Comparison of ENCODE assay signal across 8 cellular contexts in the genomic region with DNA sequence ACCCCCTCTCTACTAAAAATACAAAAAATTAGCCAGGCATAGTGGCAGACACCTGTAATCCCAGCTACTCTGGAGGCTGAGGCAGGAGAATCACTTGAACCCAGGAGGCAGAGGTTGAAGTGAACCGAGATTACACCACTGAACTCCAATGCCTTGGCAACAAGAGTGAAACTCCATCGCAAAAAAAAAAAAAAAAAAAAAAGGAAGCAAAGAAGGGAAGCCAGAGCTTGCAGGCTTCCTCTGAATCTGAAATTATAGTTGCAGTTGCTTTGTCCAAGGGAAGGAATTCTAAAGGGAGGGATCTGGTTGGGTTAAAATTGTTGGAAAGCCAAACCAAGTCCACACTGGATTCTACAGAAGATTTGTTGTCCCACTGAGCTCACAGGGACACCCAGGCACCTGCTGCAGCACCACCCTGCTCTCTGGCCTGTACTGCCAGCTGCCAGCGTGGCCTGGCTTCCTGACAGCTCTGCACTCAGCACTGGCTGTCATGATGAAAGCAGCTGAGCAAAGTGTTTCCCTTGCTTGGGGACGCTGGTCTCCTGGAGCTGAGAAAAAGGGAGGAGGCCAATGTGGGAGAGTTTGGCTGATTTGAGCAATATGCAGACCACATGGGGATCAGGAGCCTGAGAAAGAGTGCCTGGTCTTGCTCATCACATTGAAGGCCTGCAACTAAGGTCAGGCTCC.
DNase-seq lines count a peak whose midpoint lies in the region; ATAC-seq and TF ChIP-seq lines count a peak whose summit lies in the region.

No MANE protein-coding gene starts in this region.

- H3K27ac Mint-ChIP-seq in stimulated activated naive B cell treated with anti-CD40 and anti-IgM and Interleukin-4, amounts not matched to agents 10 μg/mL and 1 μg/mL and 100 μg/mL, for 72 hours: no peak overlapping the region

- DNase-seq in NCI-H2196 (lab: John Stamatoyannopoulos, UW; ENCODE audit: unreplicated experiment) (peak; percentile 92), cardiac septum (ENCODE audit: low spot score) (peak; percentile 84), GM19240 (ENCODE audit: insufficient read length, low spot score) (no peak), HEK293T (ENCODE audit: extremely low spot score) (no peak), omental fat pad (ENCODE audit: low spot score) (no peak)
- no peak for DNase-seq in stimulated activated naive B cell treated with anti-CD40 and anti-IgM and Interleukin-4, amounts not matched to agents 10 μg/mL and 1 μg/mL and 100 μg/mL, for 72 hours
- DNase-seq in stimulated activated CD4-positive, alpha-beta T cell treated with anti-CD3 and anti-CD28 coated beads, Interleukin-2, amount 100 ng/mL, for 24 hours: no peak

- no peak overlapping the region for H3K4me3 Mint-ChIP-seq in stimulated activated naive B cell treated with anti-CD40 and anti-IgM and Interleukin-4, amounts not matched to agents 10 μg/mL and 1 μg/mL and 100 μg/mL, for 72 hours

- H3K27me3 Mint-ChIP-seq in stimulated activated naive B cell treated with anti-CD40 and anti-IgM and Interleukin-4, amounts not matched to agents 10 μg/mL and 1 μg/mL and 100 μg/mL, for 72 hours: no peaks in the 10 kb centered on the region

- ATAC-seq in GM19452 (IDR thresholded peaks at IDR 0.05; ENCODE audit: unreplicated experiment) (peak; percentile 48), omental fat pad (ENCODE audit: low FRiP score) (no peak)
- ATAC-seq in stimulated activated naive B cell treated with anti-CD40 and anti-IgM and Interleukin-4, amounts not matched to agents 10 μg/mL and 1 μg/mL and 100 μg/mL, for 72 hours (replicated peaks): peak; percentile 68 to 70

- CTCF ChIA-PET in HEK293T (lab: Yijun Ruan, JAX): interaction anchor here (0.7 kb wide), 1 partner anchor 18 kb away, joined by 4 read pairs; no protein-coding TSS in a partner anchor

- TF ChIP-seq CTCF in omental fat pad (IDR thresholded peaks at IDR 0.05): no peak

- peaks cover 3 to 13% of the 10 kb centered on the region in 2 donors for H3K36me3 Mint-ChIP-seq in stimulated activated naive B cell treated with anti-CD40 and anti-IgM and Interleukin-4, amounts not matched to agents 10 μg/mL and 1 μg/mL and 100 μg/mL, for 72 hours

- peaks cover 6 to 11% of the 10 kb centered on the region in 2 donors for H3K9me3 Mint-ChIP-seq in stimulated activated naive B cell treated with anti-CD40 and anti-IgM and Interleukin-4, amounts not matched to agents 10 μg/mL and 1 μg/mL and 100 μg/mL, for 72 hours

- H3K4me1 Mint-ChIP-seq in stimulated activated naive B cell treated with anti-CD40 and anti-IgM and Interleukin-4, amounts not matched to agents 10 μg/mL and 1 μg/mL and 100 μg/mL, for 72 hours: peaks cover 14 to 30% of the 10 kb centered on the region in 2 donors

- intact Hi-C loops in cardiac septum (cut with DNase I): loop anchor here (5.0 kb wide), 1 partner anchor 35 kb away; no protein-coding TSS in a partner anchor

- POLR2A ChIA-PET in HEK293T (lab: Yijun Ruan, JAX): no interaction called here

TF ChIP-seq in HEK293T, 16 proteins besides CTCF, POLR2A, EP300 and RAD21:
- TF ChIP-seq FOXA1 (IDR thresholded peaks at IDR 0.05) (no peak), PKNOX1 (IDR thresholded peaks at IDR 0.05) (no peak), SUZ12 (IDR thresholded peaks at IDR 0.05) (no peak), TARDBP (IDR thresholded peaks at IDR 0.05) (no peak), ZNF384 (IDR thresholded peaks at IDR 0.05) (no peak), LEF1 (IDR thresholded peaks at IDR 0.05; ENCODE audit: borderline replicate concordance) (no peak), NFRKB (IDR thresholded peaks at IDR 0.05) (no peak), L3MBTL2 (conservative IDR thresholded peaks at IDR 0.05) (no peak), ARNT (IDR thresholded peaks at IDR 0.05) (no peak)

Comparison
In these comparisons a context has a peak if more than half of its experiments do, and no peak if none do; other contexts are left out.
1. DNase-seq: peak in NCI-H2196 (single experiment) and cardiac septum (single experiment); none in stimulated activated naive B cell treated with anti-CD40 and anti-IgM and Interleukin-4, amounts not matched to agents 10 μg/mL and 1 μg/mL and 100 μg/mL, for 72 hours (single experiment), GM19240 (single experiment), HEK293T (single experiment), omental fat pad (single experiment) and stimulated activated CD4-positive, alpha-beta T cell treated with anti-CD3 and anti-CD28 coated beads, Interleukin-2, amount 100 ng/mL, for 24 hours (0 of 2).